ENCODE assay signal across 1 cellular context in genomic region chr9:22463205-22463604, GRCh38.
TF ChIP-seq lines count a peak whose summit lies in the region.

No MANE protein-coding gene starts in this region.

TF ChIP-seq in GM23338, 12 proteins besides CTCF, POLR2A, EP300 and RAD21 (continued from another document):
- TF ChIP-seq REST (IDR thresholded peaks at IDR 0.05; ENCODE audit: unreplicated experiment) (no peak), POLR2AphosphoS5 (IDR thresholded peaks at IDR 0.05; ENCODE audit: low read depth) (no peak), ZNF331 (CRISPR knock-in tag; IDR thresholded peaks at IDR 0.05; ENCODE audit: low read depth) (no peak), JUNB (IDR thresholded peaks at IDR 0.05; ENCODE audit: unreplicated experiment) (no peak), EZH2 (IDR thresholded peaks at IDR 0.05; ENCODE audit: low read depth, unreplicated experiment) (no peak), ETS1 (IDR thresholded peaks at IDR 0.05) (no peak)
